In the genomic region with DNA sequence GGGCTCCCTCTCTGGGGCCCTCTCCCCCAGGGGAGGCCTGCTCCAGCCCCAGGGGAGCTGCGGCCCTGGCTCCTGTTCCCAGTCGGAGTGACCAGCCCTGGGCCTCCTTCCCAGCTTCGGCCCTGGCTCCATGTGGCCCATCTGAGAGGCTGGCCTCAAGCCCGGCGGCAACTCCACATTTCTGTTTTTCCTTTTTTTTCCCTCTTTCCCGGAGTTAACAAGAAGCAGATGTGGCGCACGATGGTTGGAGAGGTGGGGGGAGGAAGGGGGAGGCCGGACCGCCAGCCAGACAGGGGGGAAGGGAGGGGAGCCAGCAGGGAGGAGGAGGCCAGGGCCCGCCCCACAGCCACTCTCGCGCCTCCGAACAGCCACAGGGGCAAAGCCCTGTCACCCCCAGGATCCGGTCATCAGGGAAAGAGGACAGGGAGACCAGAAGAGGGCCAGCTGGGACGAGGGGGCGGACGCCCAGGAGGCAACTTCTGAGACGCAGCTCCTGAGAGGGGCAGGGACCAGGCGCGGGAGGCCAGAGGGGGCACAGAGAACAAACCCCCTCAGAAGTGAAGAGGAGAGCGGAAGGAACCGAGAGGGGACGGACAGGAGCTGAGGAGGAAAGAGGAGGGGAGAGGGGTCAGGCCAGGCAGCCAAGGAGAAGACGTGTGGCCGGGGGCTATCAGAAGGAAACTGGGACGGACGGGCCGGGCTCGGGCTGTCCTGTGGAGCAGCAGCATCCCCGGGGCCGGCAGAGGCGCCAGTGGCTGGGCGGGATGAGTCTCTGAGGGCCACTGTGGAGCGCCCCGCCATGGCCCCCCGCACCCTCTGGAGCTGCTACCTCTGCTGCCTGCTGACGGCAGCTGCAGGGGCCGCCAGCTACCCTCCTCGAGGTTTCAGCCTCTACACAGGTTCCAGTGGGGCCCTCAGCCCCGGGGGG, we compare ENCODE assay signal across 8 cellular contexts. TPM values are rescaled to one million over a fixed set of nuclear protein-coding genes. Genes with fewer than 3 reads are reported as not detected.
DNase-seq lines count a peak whose midpoint lies in the region; ATAC-seq and TF ChIP-seq lines count a peak whose summit lies in the region.

A gene (plus strand): TSS at position 349 of the 928 bp plus-strand sequence. CDS start 451 bp downstream, at position 800.

- peak within 1 kb of the TSS; percentile 33 for H3K4me2 ChIP-seq in DOHH2 (ENCODE audit: low read length)

- peaks cover 12% of the 10 kb centered on the region for H3F3A ChIP-seq in DOHH2 (ENCODE audit: control insufficient read depth, insufficient read depth)

- no peak for TF ChIP-seq CTCF in DOHH2 (IDR thresholded peaks at IDR 0.05; ENCODE audit: low read depth, low read length, poor library complexity, severe bottlenecking)
- TF ChIP-seq CTCF in heart left ventricle (IDR thresholded peaks at IDR 0.05) = no peak
- no peak for TF ChIP-seq CTCF in progenitor cell of endocrine pancreas (IDR thresholded peaks at IDR 0.05; ENCODE audit: unreplicated experiment)
- TF ChIP-seq CTCF in GM13977 (IDR thresholded peaks at IDR 0.05; ENCODE audit: extremely low read depth, insufficient read depth, missing control alignments) = no peak

- DNase-seq in heart left ventricle = peak; percentile 86 to 92 (median 88)
- no peak for DNase-seq in pulmonary artery endothelial cell (ENCODE audit: low read depth, low spot score)
- DNase-seq in progenitor cell of endocrine pancreas (ENCODE audit: low spot score, unreplicated experiment) = no peak
- DNase-seq in GM13977 (ENCODE audit: low spot score) = no peak

- no peaks in the 10 kb centered on the region for H3K27me3 Mint-ChIP-seq in activated T-helper 17 cell treated with anti-CD3 and anti-CD28 coated beads, Interleukin-2, amount 50 U/mL, for 72 hours
- H3K27me3 Mint-ChIP-seq in progenitor cell of endocrine pancreas = peaks cover 33% of the 10 kb centered on the region

- H3K9me3 ChIP-seq in DOHH2 (ENCODE audit: control insufficient read depth, insufficient read depth, low read length) (no peaks in the 10 kb centered on the region), heart left ventricle (no peaks in the 10 kb centered on the region)

- H3K9me2 ChIP-seq in DOHH2 (replicated peaks; ENCODE audit: control insufficient read depth, low read length) = no peaks in the 10 kb centered on the region

- H3K4me1 Mint-ChIP-seq in activated T-helper 17 cell treated with anti-CD3 and anti-CD28 coated beads, Interleukin-2, amount 50 U/mL, for 72 hours = peaks cover 28% of the 10 kb centered on the region
- H3K4me1 Mint-ChIP-seq in progenitor cell of endocrine pancreas (ENCODE audit: low read depth) = peaks cover 6% of the 10 kb centered on the region

- H3K4me3 Mint-ChIP-seq in activated T-helper 17 cell treated with anti-CD3 and anti-CD28 coated beads, Interleukin-2, amount 50 U/mL, for 72 hours = no peak within 1 kb of the TSS
- H3K4me3 Mint-ChIP-seq in progenitor cell of endocrine pancreas (ENCODE audit: low read depth) = no peak within 1 kb of the TSS

- WGBS in heart left ventricle, 4 donors = 44 to 49% (median 48%) methylated on average over 32 to 41 of the region's 41 CpGs

- H4K20me1 ChIP-seq in DOHH2 (ENCODE audit: control insufficient read depth, insufficient read depth, low read depth, low read length) = no peaks in the 10 kb centered on the region

- H3K9me3 Mint-ChIP-seq in activated T-helper 17 cell treated with anti-CD3 and anti-CD28 coated beads, Interleukin-2, amount 50 U/mL, for 72 hours = no peaks in the 10 kb centered on the region
- H3K9me3 Mint-ChIP-seq in progenitor cell of endocrine pancreas (ENCODE audit: low read depth) = no peaks in the 10 kb centered on the region

- ATAC-seq in activated T-helper 17 cell treated with anti-CD3 and anti-CD28 coated beads, Interleukin-2, amount 50 U/mL, for 72 hours (replicated peaks) = no peak
- ATAC-seq in heart left ventricle = peak; percentile 53 to 70 (median 61)
- ATAC-seq in HG02610 (IDR thresholded peaks at IDR 0.05; ENCODE audit: unreplicated experiment) = no peak
- ATAC-seq in HG02981 (IDR thresholded peaks at IDR 0.05; ENCODE audit: unreplicated experiment) = no peak

- TF ChIP-seq POLR2A in heart left ventricle (IDR thresholded peaks at IDR 0.05) = peak in 1 of 2 donors; percentile 54

- no peaks in the 10 kb centered on the region for H3K36me3 Mint-ChIP-seq in activated T-helper 17 cell treated with anti-CD3 and anti-CD28 coated beads, Interleukin-2, amount 50 U/mL, for 72 hours (ENCODE audit: low read depth)
- no peaks in the 10 kb centered on the region for H3K36me3 Mint-ChIP-seq in progenitor cell of endocrine pancreas (ENCODE audit: insufficient read depth)

- no peaks in the 10 kb centered on the region for H3K79me2 ChIP-seq in DOHH2 (ENCODE audit: control insufficient read depth, low read length)

- H3K4me1 ChIP-seq in DOHH2 (ENCODE audit: control insufficient read depth, low read length) (peaks cover 70% of the 10 kb centered on the region), heart left ventricle (peaks cover 0 to 72% (median 39%) of the 10 kb centered on the region in 12 donors)

- no peak within 1 kb of the TSS for H3K27ac ChIP-seq in DOHH2 (ENCODE audit: low read depth, low read length)
- peak within 1 kb of the TSS; percentile 69 to 97 (median 86) for H3K27ac ChIP-seq in heart left ventricle

- H3K4me3 ChIP-seq in DOHH2 (ENCODE audit: low read length) (peak within 1 kb of the TSS; percentile 30), heart left ventricle (peak within 1 kb of the TSS; percentile 41 to 74 (median 54))

- H3K27ac Mint-ChIP-seq in activated T-helper 17 cell treated with anti-CD3 and anti-CD28 coated beads, Interleukin-2, amount 50 U/mL, for 72 hours = peak within 1 kb of the TSS; percentile 54
- H3K27ac Mint-ChIP-seq in progenitor cell of endocrine pancreas = no peak within 1 kb of the TSS

- intact Hi-C loops in heart left ventricle (cut with DNase I) = no loop called here

- in situ Hi-C loops in GM13977 (cut with MboI; ENCODE audit: low pct_unique_long_range_greater_than_20kb, low sequenced_read_pairs, unreplicated experiment) = no loop called here

- no peaks in the 10 kb centered on the region for H3K27me3 ChIP-seq in DOHH2 (ENCODE audit: control insufficient read depth, low read length)
- H3K27me3 ChIP-seq in heart left ventricle = no peaks in the 10 kb centered on the region

- H3K36me3 ChIP-seq in DOHH2 (ENCODE audit: control insufficient read depth, low read length) (no peaks in the 10 kb centered on the region), heart left ventricle (peaks cover 0 to 3% (median 0%) of the 10 kb centered on the region in 9 donors)

RNA-seq across cellular contexts. Expression of the gene that starts here (rescaled TPM):
- under 1 TPM; 0.42 to 0.93 TPM for total RNA-seq in activated T-helper 17 cell treated with anti-CD3 and anti-CD28 coated beads, Interleukin-2, amount 50 U/mL, for 72 hours
- total RNA-seq in heart left ventricle = 10 to 100 TPM in 8 of 9 donors, 1 to 10 TPM in 1; 7.5 to 76.9 (median 16.3) TPM
- polyA plus RNA-seq in heart left ventricle = 10 to 100 TPM; 21.0 to 31.2 TPM
- total RNA-seq in pulmonary artery endothelial cell = 13.8 and 21.6 TPM in 2 replicates
- total RNA-seq in progenitor cell of endocrine pancreas = 1.1 and 2.5 TPM in 2 replicates

Comparison
In these comparisons a context has a peak if more than half of its experiments do, and no peak if none do; other contexts are left out.
1. ATAC-seq: peak in heart left ventricle (4 of 4); none in activated T-helper 17 cell treated with anti-CD3 and anti-CD28 coated beads, Interleukin-2, amount 50 U/mL, for 72 hours (single experiment), HG02610 (single experiment) and HG02981 (single experiment).
2. DNase-seq: peak in heart left ventricle (5 of 5); none in pulmonary artery endothelial cell (single experiment), progenitor cell of endocrine pancreas (single experiment) and GM13977 (single experiment).